In genomic region chr15:31013863-31014607, GRCh38 we compare ENCODE assay signal across 9 cellular contexts. TPM values are rescaled to one million over a fixed set of nuclear protein-coding genes. Genes with fewer than 3 reads are reported as not detected.
DNase-seq lines count a peak whose midpoint lies in the region; ATAC-seq and TF ChIP-seq lines count a peak whose summit lies in the region.
"Had no signal": no experiment of that assay in that cellular context is flagged by ENCODE, and none has a peak within 500 bp of the region (broad histone marks: within the 10 kb centered on the region; RNA-seq: fewer than 3 reads in every experiment).

No MANE protein-coding gene starts in this region.

- H3K27me3 Mint-ChIP-seq in activated CD4-positive, alpha-beta T cell treated with anti-CD3 and anti-CD28 coated beads, Interleukin-2, amount 10 ng/mL, durations not matched to agents 7 days and 5 days, result peaks cover 8% of the 10 kb centered on the region

- peaks cover 15% of the 10 kb centered on the region for H3K9me3 Mint-ChIP-seq in activated CD4-positive, alpha-beta T cell treated with anti-CD3 and anti-CD28 coated beads, Interleukin-2, amount 10 ng/mL, durations not matched to agents 7 days and 5 days

- POLR2A ChIA-PET in activated CD4-positive, alpha-beta T cell treated with anti-CD3 and anti-CD28 coated beads, Interleukin-2, amount 10 ng/mL, durations not matched to agents 7 days and 5 days (lab: Charles Lee), result interaction anchor here (1.1 kb wide), 1 partner anchor 255 kb away, joined by 3 read pairs; no protein-coding TSS in a partner anchor

- H3K79me2 ChIP-seq in OCI-LY1 (ENCODE audit: insufficient read depth, low read length), result no peaks in the 10 kb centered on the region
- H3K79me2 ChIP-seq in smooth muscle cell (ENCODE audit: low read depth), result no peaks in the 10 kb centered on the region

- H3K4me3 Mint-ChIP-seq in activated CD4-positive, alpha-beta T cell treated with anti-CD3 and anti-CD28 coated beads, Interleukin-2, amount 10 ng/mL, durations not matched to agents 7 days and 5 days, result no peak overlapping the region

- H3K9me3 ChIP-seq in OCI-LY1 (ENCODE audit: low read length) (no peaks in the 10 kb centered on the region), smooth muscle cell (replicated peaks; ENCODE audit: low read depth) (peaks cover 5% of the 10 kb centered on the region)

- peak overlapping the region; percentile 19; the same call in 1 of the 2 replicates for H3K4me2 ChIP-seq in OCI-LY1 (ENCODE audit: low read length)
- H3K4me2 ChIP-seq in smooth muscle cell, result no peak overlapping the region

- CTCF ChIA-PET in activated CD4-positive, alpha-beta T cell treated with anti-CD3 and anti-CD28 coated beads, Interleukin-2, amount 10 ng/mL, durations not matched to agents 7 days and 5 days (lab: Charles Lee), result interaction anchor here (0.9 to 1.0 kb wide), 2 partner anchors 45 to 96 kb away, joined by 3 read pairs; no protein-coding TSS in a partner anchor

- H3K27me3 ChIP-seq in OCI-LY1 (ENCODE audit: insufficient read depth, low read length) (no peaks in the 10 kb centered on the region), smooth muscle cell (ENCODE audit: low read depth) (no peaks in the 10 kb centered on the region)

- H3K9me2 ChIP-seq in OCI-LY1 (ENCODE audit: low read depth, low read length), result no peaks in the 10 kb centered on the region

- H3F3A ChIP-seq in OCI-LY1 (ENCODE audit: insufficient read depth, low read length) (no peaks in the 10 kb centered on the region), smooth muscle cell (ENCODE audit: low read depth) (no peaks in the 10 kb centered on the region)

- peak overlapping the region; percentile 6; the same call in 1 of the 2 replicates for H3K9ac ChIP-seq in OCI-LY1 (ENCODE audit: low read length)
- H3K9ac ChIP-seq in smooth muscle cell (ENCODE audit: low read depth), result no peak overlapping the region

- H3K36me3 ChIP-seq in OCI-LY1 (ENCODE audit: insufficient read depth, low read length) (no peaks in the 10 kb centered on the region; the same call in 1 of the 2 replicates), smooth muscle cell (ENCODE audit: low read depth) (peaks cover 4% of the 10 kb centered on the region)
- H3K36me3 ChIP-seq: thoracic aorta had no signal

- peaks cover 16% of the 10 kb centered on the region for H3K4me1 ChIP-seq in OCI-LY1 (ENCODE audit: insufficient read depth, low read length, severe bottlenecking)
- no peaks in the 10 kb centered on the region for H3K4me1 ChIP-seq in smooth muscle cell (ENCODE audit: low read depth)

- WGBS in smooth muscle cell (ENCODE audit: low lambda C conversion rate), result 51% methylated on average over 2 of the region's 2 CpGs

- TF ChIP-seq CTCF in OCI-LY1 (IDR thresholded peaks at IDR 0.05; ENCODE audit: low read length), result no peak
- TF ChIP-seq CTCF in smooth muscle cell (IDR thresholded peaks at IDR 0.05; ENCODE audit: borderline replicate concordance, insufficient read depth, poor library complexity, severe bottlenecking), result no peak

- H2AFZ ChIP-seq in OCI-LY1 (ENCODE audit: low read length) (peak overlapping the region; percentile 82), smooth muscle cell (ENCODE audit: low read depth) (peak overlapping the region; percentile 26)

- peak; percentile 68 for ATAC-seq in HG02759 (IDR thresholded peaks at IDR 0.05; ENCODE audit: unreplicated experiment)

- peaks cover 20% of the 10 kb centered on the region for H3K4me1 Mint-ChIP-seq in activated CD4-positive, alpha-beta T cell treated with anti-CD3 and anti-CD28 coated beads, Interleukin-2, amount 10 ng/mL, durations not matched to agents 7 days and 5 days

- H4K20me1 ChIP-seq in OCI-LY1 (ENCODE audit: insufficient read depth, low read length) (no peaks in the 10 kb centered on the region), smooth muscle cell (ENCODE audit: low read depth) (no peaks in the 10 kb centered on the region)

- peak overlapping the region; percentile 70 for H3K27ac ChIP-seq in OCI-LY1 (ENCODE audit: low read depth, low read length, poor library complexity, severe bottlenecking)
- peak overlapping the region; percentile 7 for H3K27ac ChIP-seq in smooth muscle cell (ENCODE audit: low read depth)
- H3K27ac ChIP-seq: thoracic aorta had no signal

- H3K4me3 ChIP-seq in OCI-LY1 (ENCODE audit: low read depth, low read length, poor library complexity, severe bottlenecking) (no peak overlapping the region), smooth muscle cell (no peak overlapping the region)
- H3K4me3 ChIP-seq: thoracic aorta had no signal

- H3K27ac Mint-ChIP-seq in activated CD4-positive, alpha-beta T cell treated with anti-CD3 and anti-CD28 coated beads, Interleukin-2, amount 10 ng/mL, durations not matched to agents 7 days and 5 days, result peak overlapping the region; percentile 80

- peaks cover 13% of the 10 kb centered on the region for H3K36me3 Mint-ChIP-seq in activated CD4-positive, alpha-beta T cell treated with anti-CD3 and anti-CD28 coated beads, Interleukin-2, amount 10 ng/mL, durations not matched to agents 7 days and 5 days (ENCODE audit: low read depth)

- peak; percentile 19 for DNase-seq in activated CD4-positive, alpha-beta T cell treated with anti-CD3 and anti-CD28 coated beads, Interleukin-2, amount 10 ng/mL, durations not matched to agents 7 days and 5 days
- no peak for DNase-seq in activated CD4-positive, alpha-beta T cell treated with anti-CD3 and anti-CD28 coated beads, Interleukin-2, amount 50 U/mL, for 4 hours
- DNase-seq in smooth muscle cell (lab: John Stamatoyannopoulos, UW; ENCODE audit: unreplicated experiment) (no peak), GF-D8 (lab: John Stamatoyannopoulos, UW) (no peak), islet precursor cell (no peak), SKM-1 (lab: John Stamatoyannopoulos, UW; ENCODE audit: unreplicated experiment) (no peak)

RNA-seq across cellular contexts. Expression of gene MTMR10, which starts 22.6 kb away (rescaled TPM):
- total RNA-seq in activated CD4-positive, alpha-beta T cell treated with anti-CD3 and anti-CD28 coated beads, Interleukin-2, amount 10 ng/mL, durations not matched to agents 7 days and 5 days, result 10 to 100 TPM; 24.9 to 26.6 TPM
- 24.9 and 31.7 TPM in 2 replicates for total RNA-seq in smooth muscle cell
- polyA plus RNA-seq in smooth muscle cell, result 9.4 and 11.6 TPM in 2 replicates
